8 cellular contexts compared by ENCODE assay signal in the genomic region with DNA sequence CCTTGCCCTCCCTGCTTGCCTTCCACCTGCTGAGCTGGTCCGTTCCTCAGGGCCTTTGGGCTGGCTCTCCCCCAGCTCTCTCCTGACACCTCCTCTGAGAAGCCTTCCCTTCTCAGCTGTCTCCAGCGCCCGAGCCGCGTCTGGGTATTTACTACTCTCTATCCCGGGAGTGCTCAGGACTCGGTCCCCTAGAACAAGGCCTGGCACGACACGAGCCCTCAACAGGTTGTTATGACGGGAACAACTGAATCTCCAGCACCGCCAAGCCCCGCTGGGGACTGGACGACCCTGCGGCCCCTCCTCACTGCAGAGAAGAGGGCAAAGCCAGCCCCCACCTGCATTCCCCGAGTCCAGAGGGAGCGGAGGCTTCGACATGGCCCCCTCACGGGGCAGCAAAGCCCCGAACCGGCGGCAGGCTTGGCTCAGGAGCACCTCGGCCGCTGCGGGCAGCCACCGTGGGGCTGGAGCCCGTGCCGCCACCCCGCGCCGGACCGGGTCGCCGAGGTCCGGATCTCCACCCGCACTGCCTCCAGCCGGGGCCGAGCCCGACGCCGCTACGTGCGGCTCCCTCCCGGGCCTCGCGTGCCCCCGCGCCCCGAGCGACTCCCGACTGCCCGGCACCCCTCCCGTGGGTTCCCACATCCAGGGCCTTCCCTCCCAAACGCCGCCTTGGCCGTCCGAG. TPM values are rescaled to one million over a fixed set of nuclear protein-coding genes. Genes with fewer than 3 reads are reported as not detected.
DNase-seq lines count a peak whose midpoint lies in the region; ATAC-seq, FAIRE-seq and TF ChIP-seq lines count a peak whose summit lies in the region.

No MANE protein-coding gene starts in this region.

- TF ChIP-seq CTCF in astrocyte (IDR thresholded peaks at IDR 0.05; ENCODE audit: insufficient read depth, low read depth, low read length) (no peak), spleen (IDR thresholded peaks at IDR 0.05 in 8 of 11, conservative IDR thresholded peaks at IDR 0.05 in 3 of 11) (no peak)

- H3K9me3 ChIP-seq in astrocyte (ENCODE audit: insufficient read depth, low read depth, low read length) (no peaks in the 10 kb centered on the region), iPS-18c (ENCODE audit: control insufficient read depth, insufficient read depth, low read length) (no peaks in the 10 kb centered on the region), spleen (no peaks in the 10 kb centered on the region)

- H3K27me3 ChIP-seq in astrocyte (ENCODE audit: insufficient read depth, low read length), result no peaks in the 10 kb centered on the region
- H3K27me3 ChIP-seq in spleen (replicated peaks in 1 of 7), result no peaks in the 10 kb centered on the region

- 0 to 3% (median 1%) methylated on average over 14 to 56 of the region's 56 CpGs for WGBS in spleen, 5 donors

- peaks cover 50% of the 10 kb centered on the region for H4K20me1 ChIP-seq in astrocyte (ENCODE audit: insufficient read depth, low read length)

- H3K4me1 ChIP-seq in astrocyte (ENCODE audit: insufficient read depth, low read length) (peaks cover 30% of the 10 kb centered on the region), spleen (peaks cover 20 to 66% (median 48%) of the 10 kb centered on the region in 6 donors)

- H3K36me3 ChIP-seq in astrocyte (ENCODE audit: insufficient read depth, low read length) (no peaks in the 10 kb centered on the region), spleen (peaks cover 0 to 12% (median 0%) of the 10 kb centered on the region in 6 donors)

- H2AFZ ChIP-seq in astrocyte (ENCODE audit: low read depth, low read length), result peak overlapping the region; percentile 89

- H3K79me2 ChIP-seq in astrocyte (ENCODE audit: insufficient read depth, low read length), result peaks cover 57% of the 10 kb centered on the region

- peak overlapping the region; percentile 93 for H3K9ac ChIP-seq in astrocyte (ENCODE audit: low read length)

- FAIRE-seq in astrocyte (lab: Jason Lieb, UNC), result no peak

- H3K4me3 Mint-ChIP-seq in IgD-negative memory B cell (peak overlapping the region; percentile 80 to 96 (median 94)), astrocyte (ENCODE audit: unreplicated experiment) (peak overlapping the region; percentile 94)

- H3K4me1 Mint-ChIP-seq in IgD-negative memory B cell (peaks cover 24 to 31% (median 25%) of the 10 kb centered on the region in 3 donors), astrocyte (ENCODE audit: low read depth, unreplicated experiment) (peaks cover 18% of the 10 kb centered on the region)

- H3K27ac Mint-ChIP-seq in IgD-negative memory B cell, result peak overlapping the region in 2 of 3 donors; percentile 12 to 85
- H3K27ac Mint-ChIP-seq in astrocyte (ENCODE audit: unreplicated experiment), result peak overlapping the region; percentile 75

- peak overlapping the region; percentile 98 for H3K4me2 ChIP-seq in astrocyte (ENCODE audit: low read length)

- H3K27me3 Mint-ChIP-seq in IgD-negative memory B cell, result no peaks in the 10 kb centered on the region
- H3K27me3 Mint-ChIP-seq in astrocyte (ENCODE audit: low read depth, unreplicated experiment), result peaks cover 8% of the 10 kb centered on the region

- H3K4me3 ChIP-seq in astrocyte (ENCODE audit: insufficient read depth, low read depth, low read length) (peak overlapping the region; percentile 84), iPS-18c (ENCODE audit: insufficient read depth, low read depth, low read length) (peak overlapping the region; percentile 96), spleen (peak overlapping the region; percentile 72 to 99 (median 94))

- H3K36me3 Mint-ChIP-seq in IgD-negative memory B cell (no peaks in the 10 kb centered on the region), astrocyte (ENCODE audit: low read depth, unreplicated experiment) (peaks cover 4% of the 10 kb centered on the region)

- peak; percentile 10 for ATAC-seq in GM19035 (IDR thresholded peaks at IDR 0.05; ENCODE audit: unreplicated experiment)

- H3K27ac ChIP-seq in astrocyte (ENCODE audit: low read depth, low read length), result peak overlapping the region; percentile 88
- peak overlapping the region; percentile 82 to 97 (median 93) for H3K27ac ChIP-seq in spleen

- H3K9me3 Mint-ChIP-seq in IgD-negative memory B cell (no peaks in the 10 kb centered on the region), astrocyte (ENCODE audit: unreplicated experiment) (no peaks in the 10 kb centered on the region)

- TF ChIP-seq POLR2A in spleen (IDR thresholded peaks at IDR 0.05), result no peak

- DNase-seq in AG08395 (ENCODE audit: low spot score), result peak; percentile 11
- DNase-seq in astrocyte (ENCODE audit: low read depth), result no peak
- DNase-seq in spleen, result peak; percentile 93
- no peak for DNase-seq in NCI-H2171 (lab: John Stamatoyannopoulos, UW)
- no peak for DNase-seq in NK-92 (lab: John Stamatoyannopoulos, UW; ENCODE audit: unreplicated experiment)

- intact Hi-C loops in spleen (cut with DNase I; ENCODE audit: low total_unique reads), result no loop called here

RNA-seq across cellular contexts. Expression of gene TPRA1, which starts 0.8 kb away (rescaled TPM):
- polyA plus RNA-seq in IgD-negative memory B cell (23.7 TPM), spleen (10 to 100 TPM; 16.1 to 29.6 (median 27.6) TPM)
- total RNA-seq in astrocyte (24.6 and 24.9 TPM in 2 replicates), spleen (10 to 100 TPM; 27.2 to 42.3 (median 31.8) TPM)

RNA-seq across cellular contexts. Expression of gene MCM2, which starts 8.5 kb away (rescaled TPM):
- polyA plus RNA-seq in IgD-negative memory B cell (26.1 TPM), spleen (10 to 100 TPM in 2 of 3 donors, 1 to 10 TPM in 1; 5.5 to 14.3 (median 11.4) TPM)
- total RNA-seq in astrocyte (8.4 and 11.9 TPM in 2 replicates), spleen (10 to 100 TPM in 6 of 7 donors, 1 to 10 TPM in 1; 7.4 to 23.5 (median 18.2) TPM)

RNA-seq across cellular contexts. Expression of gene PODXL2, which starts 39.2 kb away (rescaled TPM):
- polyA plus RNA-seq in IgD-negative memory B cell (9.1 TPM), spleen (1 to 10 TPM in 2 of 3 donors, under 1 TPM in 1; 0.87 to 2.7 (median 1.4) TPM)
- total RNA-seq in astrocyte (14.5 and 15.5 TPM in 2 replicates), spleen (1 to 10 TPM in 6 of 7 donors, under 1 TPM in 1; 0.77 to 3.1 (median 2.5) TPM)

Comparison
In these comparisons a context has a peak if more than half of its experiments do, and no peak if none do; other contexts are left out.
1. DNase-seq: peak in AG08395 (single experiment) and spleen (single experiment); none in astrocyte (single experiment), NCI-H2171 (single experiment) and NK-92 (single experiment).
2. Peak in every context shown above with its lines, with median percentiles within 50 percentile points of each other: H3K4me3 ChIP-seq.